21 cellular contexts compared by ENCODE assay signal in the genomic region with DNA sequence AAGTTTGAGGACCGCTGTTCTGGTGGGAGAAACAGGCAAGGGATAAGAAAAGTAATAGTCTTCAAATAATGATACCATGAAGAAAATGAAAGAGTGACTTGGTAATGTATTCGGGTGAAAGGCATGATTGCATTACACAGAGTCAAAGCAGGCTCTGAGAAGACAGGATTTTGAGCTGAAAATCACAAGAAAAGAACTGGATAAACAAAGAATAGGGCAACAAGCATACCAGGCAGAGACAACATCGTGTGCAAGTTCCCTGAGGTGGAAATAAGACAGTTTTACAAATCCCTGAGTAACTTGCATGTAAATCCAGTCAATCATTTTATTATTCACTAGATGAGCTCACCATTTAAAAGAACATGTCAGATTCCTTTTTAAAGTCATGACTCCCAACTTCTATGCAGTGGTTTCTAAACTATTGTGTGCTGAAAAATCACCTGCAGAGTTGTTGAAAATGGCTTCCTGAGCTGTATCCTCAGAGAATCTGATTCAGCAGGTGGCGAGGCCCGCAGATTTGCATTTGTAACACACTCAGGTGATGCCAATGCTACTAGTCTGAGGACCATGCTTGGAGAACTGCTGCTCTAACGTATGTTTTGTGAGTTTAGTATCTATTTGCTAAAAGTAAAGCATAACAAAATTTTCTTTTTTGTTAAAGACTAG.
"Had no signal": no experiment of that assay in that cellular context is flagged by ENCODE, and none has a peak within 500 bp of the region (broad histone marks: within the 10 kb centered on the region; RNA-seq: fewer than 3 reads in every experiment).

No MANE protein-coding gene starts in this region.

- H3K4me2 ChIP-seq: hepatocyte had no signal

- ATAC-seq: activated CD8-positive, alpha-beta T cell treated with anti-CD3 and anti-CD28 coated beads, Interleukin-2, amount 10 ng/mL, durations not matched to agents 7 days and 5 days; effector memory CD8-positive, alpha-beta T cell; left lung; naive thymus-derived CD8-positive, alpha-beta T cell had no signal

- H3K27me3 Mint-ChIP-seq: activated naive CD4-positive, alpha-beta T cell treated with anti-CD3 and anti-CD28 coated beads, Interleukin-2, amount 50 U/mL, for 24 hours; effector memory CD8-positive, alpha-beta T cell; naive thymus-derived CD8-positive, alpha-beta T cell; type B pancreatic cell had no signal

- H3K27ac ChIP-seq: esophagus muscularis mucosa, hepatocyte, left lung, prostate gland, thoracic aorta, WERI-Rb-1 had no signal

- H3K36me3 ChIP-seq: left lung, prostate gland, thoracic aorta, WERI-Rb-1 had no signal

- H3K4me3 Mint-ChIP-seq: activated CD8-positive, alpha-beta T cell treated with anti-CD3 and anti-CD28 coated beads, Interleukin-2, amount 10 ng/mL, durations not matched to agents 7 days and 5 days; activated naive CD4-positive, alpha-beta T cell treated with anti-CD3 and anti-CD28 coated beads, Interleukin-2, amount 50 U/mL, for 24 hours; effector memory CD8-positive, alpha-beta T cell; mesothelial cell of epicardium; naive thymus-derived CD8-positive, alpha-beta T cell; type B pancreatic cell had no signal

- DNase-seq: activated CD4-positive, alpha-beta T cell treated with anti-CD3 and anti-CD28 coated beads for 1 hour; activated CD4-positive, alpha-beta T cell treated with anti-CD3 and anti-CD28 coated beads, Interleukin-2, amount 50 U/mL, for 1 hour; activated CD8-positive, alpha-beta T cell treated with anti-CD3 and anti-CD28 coated beads, Interleukin-2, amount 10 ng/mL, durations not matched to agents 7 days and 5 days; activated gamma-delta T cell treated with Interleukin-2 at 50 U/mL for 16 hours; central memory CD4-positive, alpha-beta T cell; effector memory CD8-positive, alpha-beta T cell; glutamatergic neuron; kidney glomerular epithelial cell; naive thymus-derived CD8-positive, alpha-beta T cell; stimulated activated CD4-positive, alpha-beta T cell treated with anti-CD3 and anti-CD28 coated beads, Interleukin-4, amount 100 ng/mL, for 24 hours; stimulated activated naive CD4-positive, alpha-beta T cell treated with Interleukin-2 at 50 U/mL for 16 hours; T-helper 1 cell; WERI-Rb-1 had no signal

- H3K4me3 ChIP-seq: esophagus muscularis mucosa, hepatocyte, left lung, prostate gland, thoracic aorta had no signal

- H3K79me2 ChIP-seq: hepatocyte had no signal

- H3K9me3 ChIP-seq: esophagus muscularis mucosa, left lung, prostate gland, thoracic aorta had no signal

- H3K27me3 ChIP-seq: esophagus muscularis mucosa, hepatocyte, left lung had no signal

- H3K27ac Mint-ChIP-seq: activated CD8-positive, alpha-beta T cell treated with anti-CD3 and anti-CD28 coated beads, Interleukin-2, amount 10 ng/mL, durations not matched to agents 7 days and 5 days; activated naive CD4-positive, alpha-beta T cell treated with anti-CD3 and anti-CD28 coated beads, Interleukin-2, amount 50 U/mL, for 24 hours; effector memory CD8-positive, alpha-beta T cell; mesothelial cell of epicardium; naive thymus-derived CD8-positive, alpha-beta T cell; type B pancreatic cell had no signal

- H3K36me3 Mint-ChIP-seq: activated naive CD4-positive, alpha-beta T cell treated with anti-CD3 and anti-CD28 coated beads, Interleukin-2, amount 50 U/mL, for 24 hours; mesothelial cell of epicardium; type B pancreatic cell had no signal

- H3K4me1 ChIP-seq: esophagus muscularis mucosa, left lung, prostate gland had no signal

- H3K4me1 Mint-ChIP-seq: activated naive CD4-positive, alpha-beta T cell treated with anti-CD3 and anti-CD28 coated beads, Interleukin-2, amount 50 U/mL, for 24 hours; mesothelial cell of epicardium; naive thymus-derived CD8-positive, alpha-beta T cell had no signal

- H3K9me3 Mint-ChIP-seq: activated naive CD4-positive, alpha-beta T cell treated with anti-CD3 and anti-CD28 coated beads, Interleukin-2, amount 50 U/mL, for 24 hours; effector memory CD8-positive, alpha-beta T cell; type B pancreatic cell had no signal

- H2AFZ ChIP-seq: hepatocyte had no signal
